10 cellular contexts compared by ENCODE assay signal in genomic region chr20:11001767-11002540, GRCh38.
DNase-seq lines count a peak whose midpoint lies in the region; ATAC-seq and TF ChIP-seq lines count a peak whose summit lies in the region.
"Had no signal": no experiment of that assay in that cellular context is flagged by ENCODE, and none has a peak within 500 bp of the region (broad histone marks: within the 10 kb centered on the region; RNA-seq: fewer than 3 reads in every experiment).

No MANE protein-coding gene starts in this region.

- H3K4me3 ChIP-seq in IMR-90 (ENCODE audit: insufficient read depth, low read depth, low read length), result no peak overlapping the region

- H4K5ac ChIP-seq in IMR-90 (ENCODE audit: low read depth, low read length), result no peak overlapping the region

- peak overlapping the region; percentile 7; the same call in 1 of the 2 replicates for H2AK5ac ChIP-seq in IMR-90 (ENCODE audit: low read depth, low read length)

- no peak overlapping the region for H3K18ac ChIP-seq in IMR-90 (ENCODE audit: low read depth, low read length)

- TF ChIP-seq RAD21 in IMR-90 (IDR thresholded peaks at IDR 0.05; ENCODE audit: low read length), result no peak

- in situ Hi-C loops in IMR-90 (cut with MboI; ENCODE audit: low sequenced_read_pairs), result no loop called here

- 0 out of 2 replicates have a peak, but pooled peaks cover 2% of the 10 kb centered on the region for H3K9me3 ChIP-seq in IMR-90 (ENCODE audit: control insufficient read depth, insufficient read depth, low read length)

- H3K27me3 ChIP-seq in IMR-90 (ENCODE audit: control insufficient read depth, insufficient read depth, low read length), result no peaks in the 10 kb centered on the region

- H3K4ac ChIP-seq in IMR-90 (ENCODE audit: low read depth, low read length), result peak overlapping the region; percentile 62

- peak overlapping the region; percentile 6 to 61; a peak in 3 of 4 replicates for H4K8ac ChIP-seq in IMR-90 (ENCODE audit: low read depth in 2 of 2, low read length in 2 of 2)

- no peak overlapping the region for H3K56ac ChIP-seq in IMR-90 (ENCODE audit: extremely low read depth, insufficient read depth, low read length)

- intact Hi-C loops in IMR-90 (cut with micrococcal nuclease), result no loop called here

- no peaks in the 10 kb centered on the region for H4K20me1 ChIP-seq in IMR-90 (ENCODE audit: insufficient read depth, low read length)

- ATAC-seq in IMR-90 (ENCODE audit: low read depth), result peak; percentile 74
- ATAC-seq in HG02840 (IDR thresholded peaks at IDR 0.05; ENCODE audit: low FRiP score, unreplicated experiment), result no peak
- no peak for ATAC-seq in HG02678 (IDR thresholded peaks at IDR 0.05; ENCODE audit: unreplicated experiment)
- no peak for ATAC-seq in GM21515 (IDR thresholded peaks at IDR 0.05; ENCODE audit: unreplicated experiment)

- no peak for TF ChIP-seq CTCF in IMR-90 (conservative IDR thresholded peaks at IDR 0.05; ENCODE audit: low read depth, low read length)

- H2BK5ac ChIP-seq in IMR-90 (ENCODE audit: low read depth, low read length, poor library complexity, severe bottlenecking), result no peak overlapping the region

- peak overlapping the region; percentile 14; the same call in 1 of the 2 replicates for H3K23ac ChIP-seq in IMR-90 (ENCODE audit: low read depth, low read length)

- H2AFZ ChIP-seq in IMR-90 (replicated peaks; ENCODE audit: low read length, poor library complexity), result peak overlapping the region; percentile 16

- no TSS peak for BruUV-seq in IMR-90 (replicated peaks; lab: Mats Ljungman, UMichigan)

- peaks cover 6% of the 10 kb centered on the region; the same call in 1 of the 2 replicates for H3K4me1 ChIP-seq in IMR-90 (ENCODE audit: control insufficient read depth, insufficient read depth, low read length)

- no peaks in the 10 kb centered on the region; the same call in none of the 2 replicates for H3K9me1 ChIP-seq in IMR-90 (ENCODE audit: insufficient read depth, low read length)

- H3K36me3 ChIP-seq in IMR-90 (ENCODE audit: control insufficient read depth, insufficient read depth, low read length), result no peaks in the 10 kb centered on the region

- H3K14ac ChIP-seq in IMR-90 (replicated peaks; ENCODE audit: low read depth, low read length), result peak overlapping the region; percentile 28; the same call in 1 of the 2 replicates

- H2BK120ac ChIP-seq in IMR-90 (ENCODE audit: low read depth, low read length), result peak overlapping the region; percentile 63

- dilution Hi-C loops in IMR-90 (cut with HindIII; ENCODE audit: low sequenced_read_pairs, unreplicated experiment), result no loop called here

- no peak overlapping the region for H3K4me2 ChIP-seq in IMR-90 (ENCODE audit: low read depth, low read length)

- POLR2A ChIA-PET in IMR-90 (lab: Charles Lee; ENCODE audit: unreplicated experiment), result interaction anchor here (0.6 kb wide), 2 partner anchors 328 to 331 kb away, joined by 3 to 5 read pairs; no protein-coding TSS in a partner anchor

- peak overlapping the region; percentile 31 for H2AK9ac ChIP-seq in IMR-90 (replicated peaks; ENCODE audit: low read depth, low read length, poor library complexity)

- no peak overlapping the region for H3K27ac ChIP-seq in IMR-90 (ENCODE audit: insufficient read depth, low read length)

- peak overlapping the region; percentile 63 for H2BK20ac ChIP-seq in IMR-90 (ENCODE audit: low read depth, low read length)

- DNase-seq in 8988T (peak; percentile 14), IMR-90 (peak; percentile 56), astrocyte of the hippocampus (ENCODE audit: low read depth, low spot score) (peak; percentile 75), kidney tubule cell (ENCODE audit: low spot score) (peak; percentile 99)
- no peak for DNase-seq in stimulated activated CD8-positive, alpha-beta memory T cell treated with anti-CD3 and anti-CD28 coated beads, Interleukin-4, amount 100 ng/mL, for 48 hours
- DNase-seq: activated CD4-positive, alpha-beta T cell treated with anti-CD3 and anti-CD28 coated beads, Interleukin-2, amount 50 U/mL, for 1 hour; NCI-H2107 had no signal

- H3K79me1 ChIP-seq in IMR-90 (ENCODE audit: low read depth in 1 of 2, low read length in 2 of 2), result no peaks in the 10 kb centered on the region

- CTCF ChIA-PET in IMR-90 (lab: Yijun Ruan, JAX), result no interaction called here

- no peak overlapping the region for H3K9ac ChIP-seq in IMR-90 (ENCODE audit: low read depth, low read length)

- no CpG with 5 or more reads among the region's 12 CpGs for WGBS in IMR-90 (ENCODE audit: extremely low coverage in 2 of 2, insufficient read length in 1 of 2), 2 experiments

- H2BK15ac ChIP-seq in IMR-90 (ENCODE audit: low read depth, low read length), result no peak overlapping the region; the same call in 1 of the 3 replicates

- TF ChIP-seq POLR2A in IMR-90 (IDR thresholded peaks at IDR 0.05; ENCODE audit: low read depth, low read length), result no peak

- peak overlapping the region; percentile 54; the same call in 1 of the 2 replicates for H4K91ac ChIP-seq in IMR-90 (ENCODE audit: insufficient read depth, low read depth, low read length)

TF ChIP-seq in IMR-90, 13 proteins besides CTCF, POLR2A, EP300 and RAD21:
- TF ChIP-seq MAFK (IDR thresholded peaks at IDR 0.05; ENCODE audit: low read depth, low read length) (peak; percentile 76), SMC3 (IDR thresholded peaks at IDR 0.05; ENCODE audit: low read depth, low read length) (no peak), RCOR1 (IDR thresholded peaks at IDR 0.05; ENCODE audit: insufficient replicate concordance, low read length) (no peak), RFX5 (IDR thresholded peaks at IDR 0.05; ENCODE audit: low read depth, low read length) (no peak), NFE2L2 (IDR thresholded peaks at IDR 0.05; ENCODE audit: low read depth, low read length) (no peak), FOS (IDR thresholded peaks at IDR 0.05; ENCODE audit: low read depth, low read length) (peak; percentile 57), BHLHE40 (IDR thresholded peaks at IDR 0.05; ENCODE audit: low read depth, low read length) (peak; percentile 13; the same call in 1 of the 2 replicates), CHD1 (IDR thresholded peaks at IDR 0.05; ENCODE audit: low read depth, low read length) (no peak), CEBPB (IDR thresholded peaks at IDR 0.05; ENCODE audit: low read depth, low read length) (peak; percentile 0; the same call in 1 of the 2 replicates), MAZ (IDR thresholded peaks at IDR 0.05; ENCODE audit: borderline replicate concordance, low read depth, low read length) (no peak)
